22 cellular contexts compared by ENCODE assay signal in the genomic region with DNA sequence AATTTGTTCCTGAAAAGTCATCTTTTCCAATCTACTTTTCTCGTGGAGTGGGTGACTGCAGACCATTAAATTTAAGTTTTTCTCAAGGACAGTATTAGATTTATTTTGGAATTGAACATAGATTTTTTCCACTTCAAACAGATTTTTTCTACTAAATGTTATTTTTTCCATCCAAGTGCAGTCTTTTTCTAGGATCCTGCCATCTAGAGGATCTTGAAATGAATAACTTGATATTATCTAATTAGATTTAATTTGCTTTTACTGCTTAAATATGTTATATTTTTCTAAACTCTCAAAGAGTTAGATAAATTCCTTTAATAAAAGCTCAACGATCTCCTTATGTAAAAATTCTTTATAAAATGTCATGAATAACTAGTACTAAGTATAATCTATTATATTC.
A peak's percentile ranks its signal among the peaks of the same experiment; 100 is the strongest.
DNase-seq lines count a peak whose midpoint lies in the region; ATAC-seq, FAIRE-seq and TF ChIP-seq lines count a peak whose summit lies in the region.
"Had no signal": no experiment of that assay in that cellular context is flagged by ENCODE, and none has a peak within 500 bp of the region (broad histone marks: within the 10 kb centered on the region; RNA-seq: fewer than 3 reads in every experiment).

No MANE protein-coding gene starts in this region.

- TF ChIP-seq POLR2A in sigmoid colon (IDR thresholded peaks at IDR 0.05) = no peak

- H2AFZ ChIP-seq in fibroblast of lung (ENCODE audit: low read length) = no peak overlapping the region

- no peaks in the 10 kb centered on the region for H3K36me3 Mint-ChIP-seq in activated T-cell treated with anti-CD3 and anti-CD28 coated beads, Interleukin-2, amount 50 U/mL, for 72 hours (ENCODE audit: insufficient read depth in 2 of 2)

- WGBS in sigmoid colon, 2 donors = 63 to 65% methylated on average over 2 of the region's 2 CpGs

- H3K27me3 ChIP-seq in fibroblast of lung (ENCODE audit: control insufficient read depth, insufficient read depth, low read length) (no peaks in the 10 kb centered on the region), sigmoid colon (no peaks in the 10 kb centered on the region)
- H3K27me3 ChIP-seq: tibial nerve had no signal

- peak in 1 of 2 donors; percentile 25 for TF ChIP-seq CTCF in fibroblast of lung (conservative IDR thresholded peaks at IDR 0.05 in 1 of 2, IDR thresholded peaks at IDR 0.05 in 1 of 2; ENCODE audit: low read depth in 1 of 2, low read length in 2 of 2)
- peak; percentile 21 for TF ChIP-seq CTCF in retinal pigment epithelial cell (conservative IDR thresholded peaks at IDR 0.05; ENCODE audit: low read depth, low read length)
- TF ChIP-seq CTCF in sigmoid colon (IDR thresholded peaks at IDR 0.05) = no peak

- H3K27ac ChIP-seq in fibroblast of lung (ENCODE audit: insufficient read depth, low read length) (no peak overlapping the region), sigmoid colon (no peak overlapping the region)
- H3K27ac ChIP-seq: psoas muscle, tibial nerve had no signal

- H3K79me2 ChIP-seq in fibroblast of lung (ENCODE audit: control insufficient read depth, insufficient read depth, low read length) = no peaks in the 10 kb centered on the region

- H3K9me3 ChIP-seq in fibroblast of lung (ENCODE audit: control insufficient read depth, insufficient read depth, low read depth, low read length) (no peaks in the 10 kb centered on the region), sigmoid colon (no peaks in the 10 kb centered on the region)
- H3K9me3 ChIP-seq: mucosa of descending colon had no signal

- no peak overlapping the region for H3K27ac Mint-ChIP-seq in activated T-cell treated with anti-CD3 and anti-CD28 coated beads, Interleukin-2, amount 50 U/mL, for 72 hours
- H3K27ac Mint-ChIP-seq: B cell; stimulated activated naive CD8-positive, alpha-beta T cell treated with anti-CD3 and anti-CD28 coated beads, Interleukin-15, amount 100 ng/mL, for 72 hours; T-helper 1 cell treated with Interleukin-12 subunit alpha and Interleukin-12 subunit beta and Interleukin-4 antibody, amounts not matched to agents 30 μg/mL and 1 μg/mL, for 36 hours had no signal

- no peak for ATAC-seq in activated T-cell treated with anti-CD3 and anti-CD28 coated beads, Interleukin-2, amount 50 U/mL, for 72 hours (replicated peaks in 1 of 2)
- no peak for ATAC-seq in HG03135 (IDR thresholded peaks at IDR 0.05; ENCODE audit: unreplicated experiment)
- ATAC-seq: left ventricle myocardium superior; mucosa of descending colon; psoas muscle; stimulated activated naive CD8-positive, alpha-beta T cell treated with anti-CD3 and anti-CD28 coated beads, Interleukin-15, amount 100 ng/mL, for 72 hours had no signal

- intact Hi-C loops in sigmoid colon (cut with DNase I) = no loop called here

- DNase-seq in GM03348 (ENCODE audit: low spot score) (peak; percentile 22), RCC 7860 (ENCODE audit: low spot score) (no peak), fibroblast of lung (ENCODE audit: low read depth in 2 of 2) (peak; percentile 6 to 51), retinal pigment epithelial cell (ENCODE audit: low read depth) (no peak), sigmoid colon (no peak)
- no peak for DNase-seq in activated T-cell treated with anti-CD3 and anti-CD28 coated beads, Interleukin-2, amount 50 U/mL, for 72 hours
- DNase-seq: activated CD4-positive, alpha-beta T cell treated with anti-CD3 and anti-CD28 coated beads, Interleukin-2, amount 50 U/mL, for 1 hour; activated effector memory CD4-positive, alpha-beta T cell treated with Interleukin-2 at 50 U/mL for 16 hours; glutamatergic neuron; left ventricle myocardium superior; mucosa of descending colon; NCI-H69; OCI-M1; psoas muscle; stimulated activated CD4-positive, alpha-beta T cell treated with anti-CD3 and anti-CD28 coated beads, Interleukin-4, amount 100 ng/mL, for 4 hours; stimulated activated naive CD8-positive, alpha-beta T cell treated with anti-CD3 and anti-CD28 coated beads, Interleukin-15, amount 100 ng/mL, for 72 hours had no signal

- H3K4me3 ChIP-seq in fibroblast of lung (replicated peaks in 1 of 4; ENCODE audit: control extremely low read depth in 1 of 4, insufficient read depth in 1 of 4, low read depth in 3 of 4, low read length in 4 of 4) (no peak overlapping the region), retinal pigment epithelial cell (ENCODE audit: low read length) (no peak overlapping the region), sigmoid colon (no peak overlapping the region)
- H3K4me3 ChIP-seq: mucosa of descending colon, psoas muscle, tibial nerve had no signal

- peaks cover 0 to 6% of the 10 kb centered on the region in 2 donors for H3K9me3 Mint-ChIP-seq in activated T-cell treated with anti-CD3 and anti-CD28 coated beads, Interleukin-2, amount 50 U/mL, for 72 hours
- H3K9me3 Mint-ChIP-seq: T-helper 1 cell treated with Interleukin-12 subunit alpha and Interleukin-12 subunit beta and Interleukin-4 antibody, amounts not matched to agents 30 μg/mL and 1 μg/mL, for 36 hours had no signal

- H3K36me3 ChIP-seq in fibroblast of lung (ENCODE audit: control insufficient read depth, insufficient read depth, low read length) (no peaks in the 10 kb centered on the region), sigmoid colon (no peaks in the 10 kb centered on the region)
- H3K36me3 ChIP-seq: tibial nerve had no signal

- TF ChIP-seq EP300 in sigmoid colon (IDR thresholded peaks at IDR 0.05) = no peak

- H3K9ac ChIP-seq in fibroblast of lung (ENCODE audit: insufficient read depth, low read length) = no peak overlapping the region

- H3K4me1 Mint-ChIP-seq in activated T-cell treated with anti-CD3 and anti-CD28 coated beads, Interleukin-2, amount 50 U/mL, for 72 hours (ENCODE audit: low read depth) = no peaks in the 10 kb centered on the region
- H3K4me1 Mint-ChIP-seq: B cell; neural crest cell; stimulated activated naive CD8-positive, alpha-beta T cell treated with anti-CD3 and anti-CD28 coated beads, Interleukin-15, amount 100 ng/mL, for 72 hours had no signal

- no peak overlapping the region for H3K4me2 ChIP-seq in fibroblast of lung (ENCODE audit: extremely low read depth, insufficient read depth, low read length)

- FAIRE-seq in RCC 7860 (lab: Jason Lieb, UNC) = peak; percentile 12
- FAIRE-seq: GM18507 had no signal

- no peaks in the 10 kb centered on the region for H4K20me1 ChIP-seq in fibroblast of lung (ENCODE audit: control insufficient read depth, extremely low read depth, insufficient read depth, low read length)

- H3K4me1 ChIP-seq in fibroblast of lung (ENCODE audit: control insufficient read depth, extremely low read depth, insufficient read depth, low read length) (no peaks in the 10 kb centered on the region), sigmoid colon (no peaks in the 10 kb centered on the region)
- H3K4me1 ChIP-seq: psoas muscle, tibial nerve had no signal

- H3K27me3 Mint-ChIP-seq in activated T-cell treated with anti-CD3 and anti-CD28 coated beads, Interleukin-2, amount 50 U/mL, for 72 hours (ENCODE audit: low read depth) = no peaks in the 10 kb centered on the region
- H3K27me3 Mint-ChIP-seq: B cell; stimulated activated naive CD8-positive, alpha-beta T cell treated with anti-CD3 and anti-CD28 coated beads, Interleukin-15, amount 100 ng/mL, for 72 hours had no signal

- H3K4me3 Mint-ChIP-seq in activated T-cell treated with anti-CD3 and anti-CD28 coated beads, Interleukin-2, amount 50 U/mL, for 72 hours = no peak overlapping the region
- H3K4me3 Mint-ChIP-seq: B cell; neural crest cell; stimulated activated naive CD8-positive, alpha-beta T cell treated with anti-CD3 and anti-CD28 coated beads, Interleukin-15, amount 100 ng/mL, for 72 hours; T-helper 1 cell treated with Interleukin-12 subunit alpha and Interleukin-12 subunit beta and Interleukin-4 antibody, amounts not matched to agents 30 μg/mL and 1 μg/mL, for 36 hours had no signal

Comparison
In these comparisons a context has a peak if more than half of its experiments do, and no peak if none do; other contexts are left out.
1. DNase-seq: peak in GM03348 (single experiment) and fibroblast of lung (2 of 2); none in RCC 7860 (single experiment), retinal pigment epithelial cell (single experiment), activated T-cell treated with anti-CD3 and anti-CD28 coated beads, Interleukin-2, amount 50 U/mL, for 72 hours (0 of 2) and sigmoid colon (single experiment).